Comparison of ENCODE assay signal across 8 cellular contexts in the genomic region with DNA sequence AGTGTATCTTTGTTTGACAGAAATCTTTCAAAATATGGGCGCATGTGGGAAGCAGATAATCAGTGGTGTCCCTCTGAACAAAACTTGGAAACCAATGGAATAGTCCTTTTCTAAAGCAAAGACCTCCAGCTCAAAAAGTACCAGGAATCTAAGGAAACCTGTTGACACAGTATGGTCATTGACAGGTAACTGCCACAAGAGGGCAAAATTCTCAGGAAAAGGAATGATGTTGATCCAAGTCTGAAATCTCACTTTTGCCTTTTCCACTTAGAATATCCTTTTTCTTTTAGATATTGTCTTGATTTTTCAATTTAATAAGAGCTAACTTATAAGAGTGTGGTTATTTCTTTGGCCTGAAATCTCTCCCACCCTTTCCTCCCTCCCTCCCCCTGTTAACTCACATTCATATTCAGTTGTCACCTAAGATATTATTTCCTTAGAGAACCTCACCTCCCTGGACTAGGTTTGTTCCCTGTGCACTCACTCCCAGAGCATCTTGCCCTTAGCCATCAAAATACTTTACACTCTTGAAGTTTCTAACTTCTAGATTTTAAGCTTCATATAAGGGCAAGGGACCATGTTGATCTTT. TPM values are rescaled to one million over a fixed set of nuclear protein-coding genes. Genes with fewer than 3 reads are reported as not detected.
A peak's percentile ranks its signal among the peaks of the same experiment; 100 is the strongest.
DNase-seq lines count a peak whose midpoint lies in the region; ATAC-seq and TF ChIP-seq lines count a peak whose summit lies in the region.

No MANE protein-coding gene starts in this region.

- H3K36me3 ChIP-seq in SJCRH30 (no peaks in the 10 kb centered on the region), thyroid gland (no peaks in the 10 kb centered on the region)

- peaks cover 26% of the 10 kb centered on the region for H3K4me1 Mint-ChIP-seq in CD4-positive, alpha-beta T cell (ENCODE audit: low read depth)

- no peak overlapping the region for H3K27ac ChIP-seq in CD4-positive, alpha-beta T cell (ENCODE audit: low read depth, low read length)
- H3K27ac ChIP-seq in SJCRH30 (no peak overlapping the region), thyroid gland (no peak overlapping the region)

- H3K9me3 Mint-ChIP-seq in CD4-positive, alpha-beta T cell, result no peaks in the 10 kb centered on the region

- H3K4me3 Mint-ChIP-seq in CD4-positive, alpha-beta T cell, result no peak overlapping the region

- no peak overlapping the region for H3K27ac Mint-ChIP-seq in CD4-positive, alpha-beta T cell

- no peaks in the 10 kb centered on the region for H3K36me3 Mint-ChIP-seq in CD4-positive, alpha-beta T cell (ENCODE audit: low read depth)

- peak; percentile 71 for TF ChIP-seq CTCF in CD4-positive, alpha-beta T cell (IDR thresholded peaks at IDR 0.05)
- TF ChIP-seq CTCF in thyroid gland (IDR thresholded peaks at IDR 0.05), result peak in 5 of 6 experiments; percentile 29 to 59 (median 44)

- ATAC-seq in CD4-positive, alpha-beta T cell (ENCODE audit: poor library complexity), result no peak
- ATAC-seq in HG03457 (IDR thresholded peaks at IDR 0.05; ENCODE audit: unreplicated experiment) (no peak), GM19023 (IDR thresholded peaks at IDR 0.05; ENCODE audit: unreplicated experiment) (no peak)

- intact Hi-C loops in CD4-positive, alpha-beta T cell (cut with DNase I, micrococcal nuclease), result loop anchor here (2.0 to 5.0 kb wide), 2 partner anchors 198 to 199 kb away; no protein-coding TSS in a partner anchor
- intact Hi-C loops in thyroid gland (cut with DNase I), result no loop called here

- H3K4me3 ChIP-seq in SJCRH30, result no peak overlapping the region
- H3K4me3 ChIP-seq in thyroid gland (replicated peaks in 1 of 3), result no peak overlapping the region

- peaks cover 8% of the 10 kb centered on the region for H3K4me1 ChIP-seq in SJCRH30
- H3K4me1 ChIP-seq in thyroid gland, result peaks cover 0 to 10% of the 10 kb centered on the region in 2 donors

- CTCF ChIA-PET in CD4-positive, alpha-beta T cell (lab: Charles Lee), result interaction anchor here (1.1 to 1.2 kb wide), 3 partner anchors 14 to 37 kb away, joined by 3 to 5 read pairs (median 3); no protein-coding TSS in a partner anchor
- CTCF ChIA-PET in HEK293T (lab: Yijun Ruan, JAX), result interaction anchor here (0.7 to 4.8 kb wide), 8 partner anchors 10 to 617 kb away, joined by 3 to 35 read pairs (median 5); no protein-coding TSS in a partner anchor

- DNase-seq in CD4-positive, alpha-beta T cell, result no peak
- DNase-seq in HEK293T (ENCODE audit: extremely low spot score), result peak; percentile 57
- peak; percentile 29 to 73 for DNase-seq in SJCRH30
- DNase-seq in germinal center (ENCODE audit: low spot score), result peak; percentile 32
- DNase-seq in thyroid gland, result no peak
- no peak for DNase-seq in epidermal melanocyte (ENCODE audit: insufficient read length, low spot score)

- WGBS in thyroid gland, 2 donors, result 40 to 50% methylated on average over 1 of the region's 1 CpG

- no peaks in the 10 kb centered on the region for H3K9me3 ChIP-seq in CD4-positive, alpha-beta T cell (ENCODE audit: control insufficient read depth, low read length)
- H3K9me3 ChIP-seq in SJCRH30 (replicated peaks), result no peaks in the 10 kb centered on the region
- no peaks in the 10 kb centered on the region for H3K9me3 ChIP-seq in thyroid gland

- TF ChIP-seq POLR2A in thyroid gland (IDR thresholded peaks at IDR 0.05), result no peak

- no peaks in the 10 kb centered on the region for H3K27me3 Mint-ChIP-seq in CD4-positive, alpha-beta T cell

- POLR2A ChIA-PET in CD4-positive, alpha-beta T cell (lab: Charles Lee), result no interaction called here
- POLR2A ChIA-PET in HEK293T (lab: Yijun Ruan, JAX), result interaction anchor here (0.9 kb wide), 1 partner anchor 28 kb away, joined by 3 read pairs; no protein-coding TSS in a partner anchor

- H3K27me3 ChIP-seq in CD4-positive, alpha-beta T cell (ENCODE audit: control insufficient read depth, insufficient read depth, low read length), result no peaks in the 10 kb centered on the region
- no peaks in the 10 kb centered on the region; the same call in 1 of the 2 replicates for H3K27me3 ChIP-seq in SJCRH30
- no peaks in the 10 kb centered on the region for H3K27me3 ChIP-seq in thyroid gland

TF ChIP-seq in HEK293T, 16 proteins besides CTCF, POLR2A, EP300 and RAD21:
- no peak for TF ChIP-seq ARNT (IDR thresholded peaks at IDR 0.05)
- no peak for TF ChIP-seq FOXA1 (IDR thresholded peaks at IDR 0.05)
- TF ChIP-seq, protein P1, sequence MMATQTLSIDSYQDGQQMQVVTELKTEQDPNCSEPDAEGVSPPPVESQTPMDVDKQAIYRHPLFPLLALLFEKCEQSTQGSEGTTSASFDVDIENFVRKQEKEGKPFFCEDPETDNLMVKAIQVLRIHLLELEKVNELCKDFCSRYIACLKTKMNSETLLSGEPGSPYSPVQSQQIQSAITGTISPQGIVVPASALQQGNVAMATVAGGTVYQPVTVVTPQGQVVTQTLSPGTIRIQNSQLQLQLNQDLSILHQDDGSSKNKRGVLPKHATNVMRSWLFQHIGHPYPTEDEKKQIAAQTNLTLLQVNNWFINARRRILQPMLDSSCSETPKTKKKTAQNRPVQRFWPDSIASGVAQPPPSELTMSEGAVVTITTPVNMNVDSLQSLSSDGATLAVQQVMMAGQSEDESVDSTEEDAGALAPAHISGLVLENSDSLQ (IDR thresholded peaks at IDR 0.05), result no peak
- TF ChIP-seq SP1 (IDR thresholded peaks at IDR 0.05), result no peak
- TF ChIP-seq SUZ12 (IDR thresholded peaks at IDR 0.05), result no peak
- TF ChIP-seq CTBP1 (IDR thresholded peaks at IDR 0.05; ENCODE audit: borderline replicate concordance), result no peak
- no peak for TF ChIP-seq L3MBTL2 (conservative IDR thresholded peaks at IDR 0.05)
- TF ChIP-seq ZNF384 (IDR thresholded peaks at IDR 0.05), result no peak
- no peak for TF ChIP-seq ELF4 (IDR thresholded peaks at IDR 0.05)

RNA-seq across cellular contexts. Expression of a gene that starts 59.0 kb away (rescaled TPM):
- total RNA-seq in CD4-positive, alpha-beta T cell, result under 1 TPM; 0.17 to 0.33 TPM
- total RNA-seq in SJCRH30 (2014; rRNA removed; shearing (Covaris generic)), result not detected in 2 replicates
- 1 to 10 TPM in 1 of 4 donors, under 1 TPM in 2, not detected in 1; 0.33 to 2.1 (median 0.75) TPM for total RNA-seq in thyroid gland

Comparison
In these comparisons a context has a peak if more than half of its experiments do, and no peak if none do; other contexts are left out.
1. DNase-seq: peak in HEK293T (single experiment), SJCRH30 (2 of 2) and germinal center (single experiment); none in CD4-positive, alpha-beta T cell (0 of 10), thyroid gland (0 of 2) and epidermal melanocyte (single experiment).